12 cellular contexts compared by ENCODE assay signal in genomic region chr15:74696808-74697207, GRCh38. TPM values are rescaled to one million over a fixed set of nuclear protein-coding genes. Genes with fewer than 3 reads are reported as not detected.
DNase-seq lines count a peak whose midpoint lies in the region; TF ChIP-seq lines count a peak whose summit lies in the region.
"Had no signal": no experiment of that assay in that cellular context is flagged by ENCODE, and none has a peak within 500 bp of the region (broad histone marks: within the 10 kb centered on the region; RNA-seq: fewer than 3 reads in every experiment).

No MANE protein-coding gene starts in this region.

- TF ChIP-seq CTCF in Caco-2 (IDR thresholded peaks at IDR 0.05; ENCODE audit: insufficient read depth in 1 of 2, low read depth in 1 of 2, low read length in 1 of 2, severe bottlenecking in 1 of 2, unreplicated experiment in 1 of 2) (no peak), LNCaP clone FGC (IDR thresholded peaks at IDR 0.05; ENCODE audit: control insufficient read depth, extremely low read depth, insufficient read depth) (no peak), coronary artery (IDR thresholded peaks at IDR 0.05) (no peak), neutrophil (IDR thresholded peaks at IDR 0.05) (no peak), lower leg skin (IDR thresholded peaks at IDR 0.05) (no peak)

- CTCF ChIA-PET in Caco-2 (lab: Charles Lee), result no interaction called here

- TF ChIP-seq POLR2A in lower leg skin (IDR thresholded peaks at IDR 0.05), result no peak

- no peaks in the 10 kb centered on the region for H3K27me3 Mint-ChIP-seq in Caco-2 (ENCODE audit: insufficient read depth, unreplicated experiment)

- H3K4me1 ChIP-seq in Caco-2 (no peaks in the 10 kb centered on the region; the same call in 1 of the 2 replicates), neutrophil (ENCODE audit: control insufficient read depth in 1 of 2, insufficient read depth in 1 of 2, low read depth in 1 of 2, low read length in 1 of 2) (peaks cover 10 to 15% of the 10 kb centered on the region in 2 experiments)
- H3K4me1 ChIP-seq: parathyroid adenoma had no signal

- H3K9me3 Mint-ChIP-seq in Caco-2 (ENCODE audit: unreplicated experiment), result no peaks in the 10 kb centered on the region

- H3K36me3 ChIP-seq in Caco-2 (ENCODE audit: control insufficient read depth, insufficient read depth, low read length) (no peaks in the 10 kb centered on the region), neutrophil (no peaks in the 10 kb centered on the region)
- H3K36me3 ChIP-seq: thyroid gland had no signal

- in situ Hi-C loops in G401 (cut with HindIII; ENCODE audit: low sequenced_read_pairs), result no loop called here

- peak overlapping the region; percentile 99 for H3K27ac Mint-ChIP-seq in Caco-2 (ENCODE audit: unreplicated experiment)

- H3K27ac ChIP-seq in coronary artery (no peak overlapping the region), neutrophil (no peak overlapping the region)

- intact Hi-C loops in Caco-2 (cut with micrococcal nuclease; ENCODE audit: unreplicated experiment) (loop anchor here (2.0 kb wide), 2 partner anchors 28 to 54 kb away; partner anchors contain the start of gene CYP1A1), lower leg skin (cut with DNase I; ENCODE audit: low total_unique reads) (no loop called here)

- no peaks in the 10 kb centered on the region for H3K9me3 ChIP-seq in Caco-2
- H3K9me3 ChIP-seq in neutrophil, result no peaks in the 10 kb centered on the region
- H3K9me3 ChIP-seq: thyroid gland had no signal

- peaks cover 13% of the 10 kb centered on the region for H3K4me1 Mint-ChIP-seq in Caco-2 (ENCODE audit: low read depth, unreplicated experiment)

- DNase-seq in Caco-2 (no peak), LNCaP clone FGC (ENCODE audit: low read depth) (no peak), coronary artery (ENCODE audit: low spot score) (no peak), SIG-M5 (lab: John Stamatoyannopoulos, UW) (no peak), medulla oblongata (ENCODE audit: extremely low spot score) (no peak), G401 (ENCODE audit: low spot score) (no peak), lower leg skin (ENCODE audit: low spot score in 2 of 2) (no peak)
- DNase-seq: HCEC 1CT, thyroid gland had no signal

- H3K4me3 ChIP-seq in Caco-2 (ENCODE audit: low read depth, low read length), result no peak overlapping the region
- peak overlapping the region; percentile 86 for H3K4me3 ChIP-seq in LNCaP clone FGC (ENCODE audit: low read depth, low read length)
- H3K4me3 ChIP-seq in coronary artery, result peak overlapping the region; percentile 83
- H3K4me3 ChIP-seq in neutrophil (ENCODE audit: low read depth in 1 of 2, low read length in 1 of 2), result peak overlapping the region; percentile 84 to 98
- H3K4me3 ChIP-seq in lower leg skin (ENCODE audit: low read depth, poor library complexity, severe bottlenecking), result no peak overlapping the region

- POLR2A ChIA-PET in Caco-2 (lab: Charles Lee), result interaction anchor here (0.6 kb wide), 1 partner anchor 755 kb away, joined by 14 read pairs; the partner anchor contains the start of gene SIN3A

- peak overlapping the region; percentile 97 for H3K4me3 Mint-ChIP-seq in Caco-2 (ENCODE audit: unreplicated experiment)

- WGBS in lower leg skin, 2 donors, result 63 to 76% methylated on average over 2 of the region's 2 CpGs

- no TSS peak for BruUV-seq in Caco-2 (replicated peaks; lab: Mats Ljungman, UMichigan)

- peaks cover 12% of the 10 kb centered on the region for H3K36me3 Mint-ChIP-seq in Caco-2 (ENCODE audit: insufficient read depth, unreplicated experiment)

- H3K27me3 ChIP-seq in Caco-2 (replicated peaks; ENCODE audit: control insufficient read depth, insufficient read depth, low read length), result no peaks in the 10 kb centered on the region
- H3K27me3 ChIP-seq in neutrophil, result peaks cover 53% of the 10 kb centered on the region
- H3K27me3 ChIP-seq: thyroid gland had no signal

RNA-seq across cellular contexts. Expression of gene EDC3, which starts 1.0 kb away (rescaled TPM):
- 50.9 and 62.0 TPM in 2 replicates for total RNA-seq in Caco-2 (2022)
- total RNA-seq in G401 (2014; rRNA removed; shearing (Covaris generic)), result 27.7 and 28.2 TPM in 2 replicates
- total RNA-seq in lower leg skin, result 10 to 100 TPM; 11.2 to 33.6 (median 17.6) TPM

RNA-seq across cellular contexts. Expression of gene CYP1A1, which starts 28.5 kb away (rescaled TPM):
- total RNA-seq in Caco-2 (2022), result 55.5 and 73.8 TPM in 2 replicates
- total RNA-seq in G401 (2014; rRNA removed; shearing (Covaris generic)), result not detected in 2 replicates
- total RNA-seq in lower leg skin, result 1 to 10 TPM; 3.0 to 6.8 (median 3.6) TPM
- total RNA-seq: LHCN-M2 had no signal

RNA-seq across cellular contexts. Expression of gene CYP1A2, which starts 51.8 kb away (rescaled TPM):
- total RNA-seq in Caco-2 (2022) (not detected in 2 replicates), lower leg skin (not detected)
- not detected in 2 replicates for total RNA-seq in G401 (2014; rRNA removed; shearing (Covaris generic))
- total RNA-seq: LHCN-M2 had no signal

Comparison
In these comparisons a context has a peak if more than half of its experiments do, and no peak if none do; other contexts are left out.
1. H3K4me3 ChIP-seq: peak in LNCaP clone FGC (single experiment), coronary artery (single experiment) and neutrophil (2 of 2); none in Caco-2 (single experiment) and lower leg skin (single experiment).